Comparison of ENCODE assay signal across 11 cellular contexts in the genomic region with DNA sequence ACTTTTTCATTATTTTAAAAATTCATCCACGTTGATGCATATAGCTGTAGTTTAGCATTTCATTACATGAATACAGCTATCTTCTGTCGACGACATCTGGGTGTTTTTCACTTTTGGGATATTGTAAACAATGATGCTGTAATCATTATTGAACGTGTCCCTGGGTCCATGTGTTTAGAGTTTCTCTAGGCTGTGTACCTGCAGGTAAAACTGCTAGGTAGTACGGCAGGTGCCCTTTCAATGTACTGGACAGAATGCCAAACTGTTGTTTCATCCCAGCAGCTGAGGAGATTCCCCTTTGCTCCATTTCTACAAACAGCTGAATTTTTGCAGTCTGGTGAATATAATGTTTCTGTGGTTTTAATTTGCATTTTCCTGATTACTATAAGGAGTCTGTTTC.
"Had no signal": no experiment of that assay in that cellular context is flagged by ENCODE, and none has a peak within 500 bp of the region (broad histone marks: within the 10 kb centered on the region; RNA-seq: fewer than 3 reads in every experiment).

No MANE protein-coding gene starts in this region.

- H3K27ac ChIP-seq: left lung, pancreas had no signal

- H3K4me1 ChIP-seq: left lung had no signal

- H3K4me3 ChIP-seq: left lung, pancreas, skin epidermis had no signal

- H3K9me3 Mint-ChIP-seq: activated CD4-positive, alpha-beta T cell treated with anti-CD3 and anti-CD28 coated beads, Interleukin-2, amount 10 ng/mL, durations not matched to agents 24 days and 14 days; activated naive CD4-positive, alpha-beta T cell treated with anti-CD3 and anti-CD28 coated beads, Interleukin-2, amount 50 U/mL, for 72 hours; T-helper 1 cell treated with Interleukin-12 subunit alpha and Interleukin-12 subunit beta and Interleukin-4 antibody, amounts not matched to agents 30 μg/mL and 1 μg/mL, for 36 hours; WTC11 had no signal

- ATAC-seq: activated naive CD4-positive, alpha-beta T cell treated with anti-CD3 and anti-CD28 coated beads, Interleukin-2, amount 50 U/mL, for 72 hours; left lung; pancreas; WTC11 had no signal

- H3K27me3 ChIP-seq: left lung, pancreas had no signal

- H3K4me3 Mint-ChIP-seq: activated CD4-positive, alpha-beta T cell treated with anti-CD3 and anti-CD28 coated beads, Interleukin-2, amount 10 ng/mL, durations not matched to agents 24 days and 14 days; T-helper 1 cell treated with Interleukin-12 subunit alpha and Interleukin-12 subunit beta and Interleukin-4 antibody, amounts not matched to agents 30 μg/mL and 1 μg/mL, for 36 hours; WTC11 had no signal

- DNase-seq: activated CD4-positive, alpha-beta T cell treated with anti-CD3 and anti-CD28 coated beads, Interleukin-2, amount 10 ng/mL, durations not matched to agents 24 days and 14 days; anterior cingulate cortex; foreskin melanocyte; head of caudate nucleus; left lung; pancreas; stimulated activated CD4-positive, alpha-beta T cell treated with anti-CD3 and anti-CD28 coated beads, Interleukin-4, amount 100 ng/mL, for 4 hours had no signal

- H3K27me3 Mint-ChIP-seq: activated CD4-positive, alpha-beta T cell treated with anti-CD3 and anti-CD28 coated beads, Interleukin-2, amount 10 ng/mL, durations not matched to agents 24 days and 14 days had no signal

- H3K9me3 ChIP-seq: left lung, pancreas had no signal

- H3K4me1 Mint-ChIP-seq: WTC11 had no signal

- H3K27ac Mint-ChIP-seq: activated CD4-positive, alpha-beta T cell treated with anti-CD3 and anti-CD28 coated beads, Interleukin-2, amount 10 ng/mL, durations not matched to agents 24 days and 14 days; activated naive CD4-positive, alpha-beta T cell treated with anti-CD3 and anti-CD28 coated beads, Interleukin-2, amount 50 U/mL, for 72 hours; T-helper 1 cell treated with Interleukin-12 subunit alpha and Interleukin-12 subunit beta and Interleukin-4 antibody, amounts not matched to agents 30 μg/mL and 1 μg/mL, for 36 hours; WTC11 had no signal
